ENCODE assay signal across 15 cellular contexts in the genomic region with DNA sequence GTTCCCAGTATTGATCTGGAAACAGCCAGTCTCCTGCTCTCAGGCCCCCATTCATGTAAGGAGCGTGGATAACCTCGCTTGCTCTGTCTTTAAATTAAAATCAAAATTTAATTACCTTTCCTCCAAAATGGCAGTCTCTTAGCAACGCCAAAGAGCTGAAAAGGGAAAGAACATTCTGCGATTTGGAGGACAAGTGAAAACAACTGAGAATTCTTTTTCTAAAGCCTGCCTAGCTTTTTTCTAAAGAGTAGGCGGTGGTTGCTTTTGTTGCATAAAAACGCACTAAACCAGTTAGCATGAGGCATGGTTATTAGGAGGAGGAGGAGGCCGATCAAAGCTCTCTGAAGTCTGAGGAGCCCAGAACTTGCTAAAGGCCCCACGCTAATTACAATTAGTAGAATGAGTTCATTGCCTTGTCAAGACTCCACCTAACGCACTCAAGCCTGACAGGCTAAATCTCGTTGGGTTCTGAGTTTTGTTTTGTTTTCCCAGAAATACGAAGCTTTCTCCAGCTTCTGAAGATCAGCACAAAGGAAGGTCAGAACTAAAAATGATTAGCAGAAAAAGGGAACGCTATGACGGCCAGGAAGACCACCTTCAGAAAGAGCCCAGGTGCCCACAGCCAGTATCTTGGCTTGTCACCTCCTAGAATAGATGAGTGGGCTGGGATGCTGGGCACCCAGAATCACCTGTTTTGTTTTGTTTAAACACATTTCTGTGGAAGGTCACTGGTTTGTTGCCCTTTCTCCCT.
DNase-seq lines count a peak whose midpoint lies in the region; ATAC-seq and TF ChIP-seq lines count a peak whose summit lies in the region.
"Had no signal": no experiment of that assay in that cellular context is flagged by ENCODE, and none has a peak within 500 bp of the region (broad histone marks: within the 10 kb centered on the region; RNA-seq: fewer than 3 reads in every experiment).

No MANE protein-coding gene starts in this region.

- peak overlapping the region; percentile 90 for H3K27ac ChIP-seq in suprapubic skin
- H3K27ac ChIP-seq: upper lobe of right lung had no signal

- no peaks in the 10 kb centered on the region for H3K9me3 ChIP-seq in suprapubic skin
- H3K9me3 ChIP-seq: MG63, upper lobe of right lung had no signal

- H3K4me3 Mint-ChIP-seq in central memory CD8-positive, alpha-beta T cell, result no peak overlapping the region

- H3K27ac Mint-ChIP-seq in central memory CD8-positive, alpha-beta T cell (ENCODE audit: low read depth), result peak overlapping the region; percentile 18

- no peak for DNase-seq in central memory CD8-positive, alpha-beta T cell (ENCODE audit: low spot score in 2 of 2)
- DNase-seq in midbrain (lab: John Stamatoyannopoulos, UW) (peak; percentile 43), suprapubic skin (ENCODE audit: low spot score in 2 of 2) (no peak), EL (no peak)
- no peak for DNase-seq in stimulated activated naive CD4-positive, alpha-beta T cell treated with Interleukin-2 at 50 U/mL for 16 hours (lab: John Stamatoyannopoulos, UW)
- DNase-seq: activated CD8-positive, alpha-beta memory T cell treated with anti-CD3 and anti-CD28 coated beads, Interleukin-2, amount 50 U/mL, for 4 hours; activated naive CD4-positive, alpha-beta T cell treated with anti-CD3 and anti-CD28 coated beads, Interleukin-2, amount 50 U/mL, for 16 hours; central memory CD4-positive, alpha-beta T cell; glutamatergic neuron; MG63; posterior cingulate gyrus; SHP77 treated with DMSO at 0.1 percent for 48 hours; upper lobe of right lung had no signal

- TF ChIP-seq CTCF in suprapubic skin (IDR thresholded peaks at IDR 0.05), result no peak

- peaks cover 46% of the 10 kb centered on the region for H3K4me1 ChIP-seq in suprapubic skin
- H3K4me1 ChIP-seq: upper lobe of right lung had no signal

- no peaks in the 10 kb centered on the region for H3K9me3 Mint-ChIP-seq in central memory CD8-positive, alpha-beta T cell

- peaks cover 14% of the 10 kb centered on the region for H3K4me1 Mint-ChIP-seq in central memory CD8-positive, alpha-beta T cell

- ATAC-seq in central memory CD8-positive, alpha-beta T cell (replicated peaks; ENCODE audit: extremely low read depth, poor library complexity, severe bottlenecking), result no peak
- ATAC-seq in GM21619 (IDR thresholded peaks at IDR 0.05; ENCODE audit: unreplicated experiment), result no peak

- TF ChIP-seq RAD21 in Ishikawa (IDR thresholded peaks at IDR 0.05; ENCODE audit: low read depth), result no peak

- H3K27me3 Mint-ChIP-seq in central memory CD8-positive, alpha-beta T cell, result no peaks in the 10 kb centered on the region

- H3K36me3 ChIP-seq in suprapubic skin, result no peaks in the 10 kb centered on the region
- H3K36me3 ChIP-seq: MG63, upper lobe of right lung had no signal

- no peaks in the 10 kb centered on the region for H3K27me3 ChIP-seq in suprapubic skin
- H3K27me3 ChIP-seq: MG63, upper lobe of right lung had no signal

- TF ChIP-seq POLR2A in suprapubic skin (IDR thresholded peaks at IDR 0.05), result no peak

- 40% methylated on average over 13 of the region's 13 CpGs for WGBS in suprapubic skin

- TF ChIP-seq EP300 in Ishikawa (IDR thresholded peaks at IDR 0.05; ENCODE audit: borderline replicate concordance), result no peak
- TF ChIP-seq EP300 in suprapubic skin (IDR thresholded peaks at IDR 0.05), result no peak

- no peak overlapping the region for H3K4me3 ChIP-seq in suprapubic skin
- H3K4me3 ChIP-seq: MG63, upper lobe of right lung had no signal

- H3K36me3 Mint-ChIP-seq in central memory CD8-positive, alpha-beta T cell (ENCODE audit: insufficient read depth), result peaks cover 1% of the 10 kb centered on the region

TF ChIP-seq in Ishikawa, 13 proteins besides CTCF, POLR2A, EP300 and RAD21:
- TF ChIP-seq YY1 (IDR thresholded peaks at IDR 0.05; ENCODE audit: low read depth), result 0 out of 2 replicates have a peak, but pooled peaks have one; percentile 8
- no peak; the same call in 1 of the 2 replicates for TF ChIP-seq CEBPB (IDR thresholded peaks at IDR 0.05)
